10 cellular contexts compared by ENCODE assay signal in genomic region chr7:1647961-1648631, GRCh38. TPM values are rescaled to one million over a fixed set of nuclear protein-coding genes. Genes with fewer than 3 reads are reported as not detected.
DNase-seq lines count a peak whose midpoint lies in the region; ATAC-seq and TF ChIP-seq lines count a peak whose summit lies in the region.
"Had no signal": no experiment of that assay in that cellular context is flagged by ENCODE, and none has a peak within 500 bp of the region (broad histone marks: within the 10 kb centered on the region; RNA-seq: fewer than 3 reads in every experiment).

No MANE protein-coding gene starts in this region.

- intact Hi-C loops in PC-3 (cut with micrococcal nuclease): no loop called here

- no peak overlapping the region for H2AFZ ChIP-seq in PC-3 (ENCODE audit: low read length)
- H2AFZ ChIP-seq: parathyroid adenoma had no signal

- no peaks in the 10 kb centered on the region for H4K20me1 ChIP-seq in PC-3 (ENCODE audit: low read length)

- H3K36me3 ChIP-seq in PC-3 (ENCODE audit: low read depth, low read length): no peaks in the 10 kb centered on the region

- CTCF ChIA-PET in PC-3 (lab: Charles Lee): no interaction called here

- BruUV-seq in PC-3 (replicated peaks; lab: Mats Ljungman, UMichigan): no TSS peak

- H3F3A ChIP-seq in PC-3 (ENCODE audit: low read length, unreplicated experiment): no peaks in the 10 kb centered on the region

- ATAC-seq in PC-3 (peak; percentile 48), foreskin keratinocyte (peak; percentile 18), HG02981 (IDR thresholded peaks at IDR 0.05; ENCODE audit: unreplicated experiment) (no peak), GM18858 (IDR thresholded peaks at IDR 0.05; ENCODE audit: unreplicated experiment) (no peak)

- no peaks in the 10 kb centered on the region for H3K9me3 ChIP-seq in PC-3 (ENCODE audit: low read length)

- DNase-seq in AG08396 (ENCODE audit: low spot score): peak; percentile 49
- no peak for DNase-seq in PC-3
- DNase-seq in foreskin keratinocyte: no peak
- peak; percentile 88 for DNase-seq in myocyte (ENCODE audit: low read depth)
- DNase-seq in activated CD4-positive, alpha-beta T cell treated with anti-CD3 and anti-CD28 coated beads for 4 hours: no peak
- DNase-seq in activated naive CD4-positive, alpha-beta T cell treated with anti-CD3 and anti-CD28 coated beads, Interleukin-2, amount 50 U/mL, for 16 hours: no peak
- DNase-seq: NCI-H1417 treated with DMSO at 0.1 percent for 48 hours had no signal

- peaks cover 14% of the 10 kb centered on the region for H3K27me3 ChIP-seq in PC-3 (ENCODE audit: low read length)
- H3K27me3 ChIP-seq in foreskin keratinocyte: peaks cover 42% of the 10 kb centered on the region

- no peaks in the 10 kb centered on the region for H3K79me2 ChIP-seq in PC-3 (ENCODE audit: low read length)
- H3K79me2 ChIP-seq: parathyroid adenoma had no signal

- no peak for TF ChIP-seq CTCF in PC-3 (conservative IDR thresholded peaks at IDR 0.05; ENCODE audit: low read depth, low read length)
- no peak for TF ChIP-seq CTCF in foreskin keratinocyte (conservative IDR thresholded peaks at IDR 0.05)

- H3K9me2 ChIP-seq in PC-3 (replicated peaks; ENCODE audit: low read length): no peaks in the 10 kb centered on the region

- no peak overlapping the region for H3K4me3 ChIP-seq in PC-3 (ENCODE audit: low read length)

- POLR2A ChIA-PET in PC-3 (lab: Charles Lee; ENCODE audit: unreplicated experiment): no interaction called here

- H3K27ac ChIP-seq in PC-3 (ENCODE audit: low read length) (no peak overlapping the region), foreskin keratinocyte (no peak overlapping the region)
- H3K27ac ChIP-seq: parathyroid adenoma had no signal

- no peaks in the 10 kb centered on the region; the same call in 1 of the 2 replicates for H3K4me1 ChIP-seq in PC-3 (ENCODE audit: insufficient read depth, low read length)
- H3K4me1 ChIP-seq in foreskin keratinocyte: no peaks in the 10 kb centered on the region
- H3K4me1 ChIP-seq: parathyroid adenoma had no signal

- H3K9ac ChIP-seq in PC-3 (ENCODE audit: low read length): no peak overlapping the region
- H3K9ac ChIP-seq: parathyroid adenoma had no signal

- no peak overlapping the region for H3K4me2 ChIP-seq in PC-3 (ENCODE audit: low read length)

RNA-seq across cellular contexts. Expression of gene ELFN1, which starts 22.0 kb away (rescaled TPM):
- total RNA-seq in PC-3 (2014; rRNA removed): 0.69 and 0.75 TPM in 2 replicates
- 0.10 TPM in 1 of 2 replicates, not detected in the other for total RNA-seq in foreskin keratinocyte
- 0.02 and 0.06 TPM in 2 replicates for polyA plus RNA-seq in foreskin keratinocyte
- total RNA-seq in myocyte: not detected in 2 replicates
- polyA plus RNA-seq in myocyte (2012): 0.09 TPM

Comparison
In these comparisons a context has a peak if more than half of its experiments do, and no peak if none do; other contexts are left out.
1. DNase-seq: peak in AG08396 (single experiment) and myocyte (single experiment); none in PC-3 (single experiment), foreskin keratinocyte (0 of 2), activated CD4-positive, alpha-beta T cell treated with anti-CD3 and anti-CD28 coated beads for 4 hours (0 of 2) and activated naive CD4-positive, alpha-beta T cell treated with anti-CD3 and anti-CD28 coated beads, Interleukin-2, amount 50 U/mL, for 16 hours (single experiment).
2. ATAC-seq: peak in PC-3 (single experiment) and foreskin keratinocyte (single experiment); none in HG02981 (single experiment) and GM18858 (single experiment).